In genomic region chr6:160333841-160334240, GRCh38 we compare ENCODE assay signal across 21 cellular contexts.
"Had no signal": no experiment of that assay in that cellular context is flagged by ENCODE, and none has a peak within 500 bp of the region (broad histone marks: within the 10 kb centered on the region; RNA-seq: fewer than 3 reads in every experiment).

No MANE protein-coding gene starts in this region.

- H3K4me1 ChIP-seq: heart right ventricle, left ventricle myocardium inferior, lower lobe of right lung, parathyroid adenoma, sigmoid colon, testis, tibial nerve had no signal

- H3K9me3 Mint-ChIP-seq: effector memory CD8-positive, alpha-beta T cell; nephron; stimulated activated naive B cell treated with anti-CD40 and anti-IgM and Interleukin-4, amounts not matched to agents 10 μg/mL and 1 μg/mL and 100 μg/mL, for 72 hours; stimulated activated naive CD8-positive, alpha-beta T cell treated with anti-CD3 and anti-CD28 coated beads, Interleukin-15, amount 100 ng/mL, for 72 hours had no signal

- H3K4me3 Mint-ChIP-seq: effector memory CD8-positive, alpha-beta T cell; naive B cell; nephron; stimulated activated naive B cell treated with anti-CD40 and anti-IgM and Interleukin-4, amounts not matched to agents 10 μg/mL and 1 μg/mL and 100 μg/mL, for 72 hours; stimulated activated naive CD8-positive, alpha-beta T cell treated with anti-CD3 and anti-CD28 coated beads, Interleukin-15, amount 100 ng/mL, for 72 hours had no signal

- H3K27me3 ChIP-seq: sigmoid colon, testis, tibial nerve had no signal

- H3K27ac ChIP-seq: heart right ventricle, left ventricle myocardium inferior, lower lobe of right lung, parathyroid adenoma, psoas muscle, sigmoid colon, skin epidermis, testis, tibial nerve had no signal

- H3K36me3 Mint-ChIP-seq: naive B cell; stimulated activated naive B cell treated with anti-CD40 and anti-IgM and Interleukin-4, amounts not matched to agents 10 μg/mL and 1 μg/mL and 100 μg/mL, for 72 hours had no signal

- H3K9me3 ChIP-seq: heart right ventricle, left ventricle myocardium inferior, lower lobe of right lung, psoas muscle, sigmoid colon, testis, tibial nerve had no signal

- H3K27ac Mint-ChIP-seq: effector memory CD8-positive, alpha-beta T cell; naive B cell; nephron; stimulated activated naive B cell treated with anti-CD40 and anti-IgM and Interleukin-4, amounts not matched to agents 10 μg/mL and 1 μg/mL and 100 μg/mL, for 72 hours had no signal

- DNase-seq: effector memory CD8-positive, alpha-beta T cell; erythroblast; heart right ventricle; hypothalamus; left ventricle myocardium inferior; lower lobe of right lung; mesenchymal stem cell; naive B cell; occipital lobe; psoas muscle; retina; sigmoid colon; stimulated activated CD4-positive, alpha-beta T cell treated with anti-CD3 and anti-CD28 coated beads, Interleukin-2, amount 100 ng/mL, for 24 hours; stimulated activated CD4-positive, alpha-beta T cell treated with anti-CD3 and anti-CD28 coated beads, Interleukin-4, amount 100 ng/mL, for 4 hours; stimulated activated naive B cell treated with anti-CD40 and anti-IgM and Interleukin-4, amounts not matched to agents 10 μg/mL and 1 μg/mL and 100 μg/mL, for 72 hours; stimulated activated naive CD8-positive, alpha-beta T cell treated with anti-CD3 and anti-CD28 coated beads, Interleukin-15, amount 100 ng/mL, for 72 hours; testis had no signal

- H3K36me3 ChIP-seq: heart right ventricle, left ventricle myocardium inferior, lower lobe of right lung, sigmoid colon, tibial nerve had no signal

- H3K4me3 ChIP-seq: heart right ventricle, left ventricle myocardium inferior, lower lobe of right lung, psoas muscle, sigmoid colon, skin epidermis, testis, tibial nerve had no signal

- H3K4me1 Mint-ChIP-seq: naive B cell; stimulated activated naive B cell treated with anti-CD40 and anti-IgM and Interleukin-4, amounts not matched to agents 10 μg/mL and 1 μg/mL and 100 μg/mL, for 72 hours; stimulated activated naive CD8-positive, alpha-beta T cell treated with anti-CD3 and anti-CD28 coated beads, Interleukin-15, amount 100 ng/mL, for 72 hours had no signal

- ATAC-seq: effector memory CD8-positive, alpha-beta T cell; heart right ventricle; lower lobe of right lung; psoas muscle; stimulated activated naive B cell treated with anti-CD40 and anti-IgM and Interleukin-4, amounts not matched to agents 10 μg/mL and 1 μg/mL and 100 μg/mL, for 72 hours; stimulated activated naive CD8-positive, alpha-beta T cell treated with anti-CD3 and anti-CD28 coated beads, Interleukin-15, amount 100 ng/mL, for 72 hours had no signal
